21 cellular contexts compared by ENCODE assay signal in the genomic region with DNA sequence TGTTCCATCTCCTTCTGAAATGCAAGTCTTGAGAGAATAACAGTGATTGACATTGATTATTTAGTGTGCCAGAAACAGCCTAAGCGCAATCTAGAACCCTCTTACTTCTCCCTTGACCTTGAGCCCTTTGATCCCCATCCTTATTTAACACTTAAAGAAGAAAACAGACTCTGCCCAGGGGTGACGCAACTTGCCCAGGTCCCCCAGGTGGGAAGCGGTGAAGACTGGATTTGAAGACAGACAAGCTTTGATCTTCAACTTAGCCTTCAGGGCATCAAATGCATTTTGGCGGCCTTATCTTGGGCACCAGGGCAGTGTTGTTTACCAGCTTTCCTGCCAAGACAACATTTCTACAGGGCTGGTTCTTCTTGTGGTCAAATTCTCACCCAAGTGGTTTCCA. TPM values are rescaled to one million over a fixed set of nuclear protein-coding genes. Genes with fewer than 3 reads are reported as not detected.
DNase-seq lines count a peak whose midpoint lies in the region; ATAC-seq and TF ChIP-seq lines count a peak whose summit lies in the region.
"Had no signal": no experiment of that assay in that cellular context is flagged by ENCODE, and none has a peak within 500 bp of the region (broad histone marks: within the 10 kb centered on the region; RNA-seq: fewer than 3 reads in every experiment).

No MANE protein-coding gene starts in this region.

- intact Hi-C loops in spleen (cut with DNase I; ENCODE audit: low total_unique reads), result no loop called here

- H3K27me3 ChIP-seq in spleen (replicated peaks in 1 of 7), result no peaks in the 10 kb centered on the region

- no peaks in the 10 kb centered on the region for H3K36me3 ChIP-seq in spleen
- H3K36me3 ChIP-seq: cardiac muscle cell had no signal

- peak overlapping the region; percentile 75 for H3K27ac Mint-ChIP-seq in activated CD4-positive, alpha-beta T cell treated with anti-CD3 and anti-CD28 coated beads, Interleukin-2, amount 10 ng/mL, durations not matched to agents 7 days and 5 days
- peak overlapping the region; percentile 92 to 99 (median 94) for H3K27ac Mint-ChIP-seq in IgD-negative memory B cell
- peak overlapping the region in 1 of 2 donors; percentile 79 for H3K27ac Mint-ChIP-seq in effector memory CD8-positive, alpha-beta T cell
- H3K27ac Mint-ChIP-seq: GM23338 had no signal

- 62 to 74% (median 68%) methylated on average over 4 of the region's 4 CpGs for WGBS in spleen, 5 donors

- no peak for ATAC-seq in effector memory CD8-positive, alpha-beta T cell (replicated peaks)
- ATAC-seq in GM19324 (IDR thresholded peaks at IDR 0.05; ENCODE audit: low FRiP score, unreplicated experiment), result no peak
- ATAC-seq: A549, GM23338 had no signal

- H3K27ac ChIP-seq in spleen, result peak overlapping the region; percentile 47 to 85 (median 77)
- H3K27ac ChIP-seq: A549, cardiac muscle cell had no signal

- peaks cover 2% of the 10 kb centered on the region for H3K36me3 Mint-ChIP-seq in activated CD4-positive, alpha-beta T cell treated with anti-CD3 and anti-CD28 coated beads, Interleukin-2, amount 10 ng/mL, durations not matched to agents 7 days and 5 days (ENCODE audit: low read depth)
- H3K36me3 Mint-ChIP-seq in IgD-negative memory B cell, result no peaks in the 10 kb centered on the region
- H3K36me3 Mint-ChIP-seq in effector memory CD8-positive, alpha-beta T cell (ENCODE audit: insufficient read depth), result no peaks in the 10 kb centered on the region

- H3K4me1 Mint-ChIP-seq in activated CD4-positive, alpha-beta T cell treated with anti-CD3 and anti-CD28 coated beads, Interleukin-2, amount 10 ng/mL, durations not matched to agents 7 days and 5 days, result peaks cover 53% of the 10 kb centered on the region
- H3K4me1 Mint-ChIP-seq in IgD-negative memory B cell, result peaks cover 50 to 81% (median 72%) of the 10 kb centered on the region in 3 donors
- H3K4me1 Mint-ChIP-seq in effector memory CD8-positive, alpha-beta T cell (ENCODE audit: low read depth in 2 of 2), result peaks cover 42 to 50% of the 10 kb centered on the region in 2 donors

- no peaks in the 10 kb centered on the region for H3K9me3 Mint-ChIP-seq in activated CD4-positive, alpha-beta T cell treated with anti-CD3 and anti-CD28 coated beads, Interleukin-2, amount 10 ng/mL, durations not matched to agents 7 days and 5 days
- no peaks in the 10 kb centered on the region for H3K9me3 Mint-ChIP-seq in IgD-negative memory B cell
- no peaks in the 10 kb centered on the region for H3K9me3 Mint-ChIP-seq in effector memory CD8-positive, alpha-beta T cell
- H3K9me3 Mint-ChIP-seq: activated naive CD8-positive, alpha-beta T cell treated with anti-CD3 and anti-CD28 coated beads, Interleukin-2, amount 10 ng/mL, durations not matched to agents 7 days and 5 days; GM23338 had no signal

- peaks cover 37 to 81% (median 70%) of the 10 kb centered on the region in 6 donors for H3K4me1 ChIP-seq in spleen
- H3K4me1 ChIP-seq: A549 had no signal

- CTCF ChIA-PET in activated CD4-positive, alpha-beta T cell treated with anti-CD3 and anti-CD28 coated beads, Interleukin-2, amount 10 ng/mL, durations not matched to agents 7 days and 5 days (lab: Charles Lee), result no interaction called here

- H3K9me3 ChIP-seq in spleen, result no peaks in the 10 kb centered on the region
- H3K9me3 ChIP-seq: A549 had no signal

- H3K27me3 Mint-ChIP-seq in activated CD4-positive, alpha-beta T cell treated with anti-CD3 and anti-CD28 coated beads, Interleukin-2, amount 10 ng/mL, durations not matched to agents 7 days and 5 days, result peaks cover 24% of the 10 kb centered on the region
- peaks cover 2% of the 10 kb centered on the region for H3K27me3 Mint-ChIP-seq in IgD-negative memory B cell
- no peaks in the 10 kb centered on the region for H3K27me3 Mint-ChIP-seq in effector memory CD8-positive, alpha-beta T cell

- DNase-seq in activated CD4-positive, alpha-beta T cell treated with anti-CD3 and anti-CD28 coated beads, Interleukin-2, amount 10 ng/mL, durations not matched to agents 7 days and 5 days, result no peak
- no peak for DNase-seq in activated CD4-positive, alpha-beta T cell treated with anti-CD3 and anti-CD28 coated beads for 4 hours
- no peak for DNase-seq in effector memory CD8-positive, alpha-beta T cell
- DNase-seq in spleen (peak; percentile 44), nucleus accumbens (lab: John Stamatoyannopoulos, UW) (no peak), Kasumi-1 (lab: John Stamatoyannopoulos, UW) (no peak)
- DNase-seq: activated naive CD8-positive, alpha-beta T cell treated with anti-CD3 and anti-CD28 coated beads, Interleukin-2, amount 10 ng/mL, durations not matched to agents 7 days and 5 days; NCI-H187 treated with DMSO at 0.1 percent for 48 hours; NCI-H526; stimulated activated CD4-positive, alpha-beta T cell treated with anti-CD3 and anti-CD28 coated beads, Interleukin-2, amount 100 ng/mL, for 48 hours; T-helper 9 cell had no signal

- POLR2A ChIA-PET in activated CD4-positive, alpha-beta T cell treated with anti-CD3 and anti-CD28 coated beads, Interleukin-2, amount 10 ng/mL, durations not matched to agents 7 days and 5 days (lab: Charles Lee), result no interaction called here

- no peak for TF ChIP-seq CTCF in spleen (IDR thresholded peaks at IDR 0.05 in 8 of 11, conservative IDR thresholded peaks at IDR 0.05 in 3 of 11)

- H3K4me3 Mint-ChIP-seq in activated CD4-positive, alpha-beta T cell treated with anti-CD3 and anti-CD28 coated beads, Interleukin-2, amount 10 ng/mL, durations not matched to agents 7 days and 5 days, result no peak overlapping the region
- H3K4me3 Mint-ChIP-seq in IgD-negative memory B cell, result peak overlapping the region; percentile 60 to 94 (median 84)
- peak overlapping the region; percentile 56 to 73 for H3K4me3 Mint-ChIP-seq in effector memory CD8-positive, alpha-beta T cell
- H3K4me3 Mint-ChIP-seq: GM23338 had no signal

- peak overlapping the region in 4 of 8 donors; percentile 1 to 56 (median 14) for H3K4me3 ChIP-seq in spleen
- H3K4me3 ChIP-seq: A549, cardiac muscle cell, GM23338 had no signal

- no peak for TF ChIP-seq POLR2A in spleen (IDR thresholded peaks at IDR 0.05)

RNA-seq across cellular contexts. Expression of a gene that starts 8.9 kb away (rescaled TPM):
- total RNA-seq in activated CD4-positive, alpha-beta T cell treated with anti-CD3 and anti-CD28 coated beads, Interleukin-2, amount 10 ng/mL, durations not matched to agents 7 days and 5 days, result 10 to 100 TPM; 21.5 to 24.6 TPM
- polyA plus RNA-seq in IgD-negative memory B cell (173 TPM), spleen (10 to 100 TPM; 67.0 to 93.6 (median 81.8) TPM)
- 100 to 1,000 TPM in 6 of 7 donors, 10 to 100 TPM in 1; 88.0 to 179 (median 143) TPM for total RNA-seq in spleen
- total RNA-seq: endothelial cell of umbilical vein had no signal
- polyA plus RNA-seq: endothelial cell of umbilical vein had no signal

RNA-seq across cellular contexts. Expression of a gene that starts 49.5 kb away (rescaled TPM):
- total RNA-seq in activated CD4-positive, alpha-beta T cell treated with anti-CD3 and anti-CD28 coated beads, Interleukin-2, amount 10 ng/mL, durations not matched to agents 7 days and 5 days, result not detected
- polyA plus RNA-seq in IgD-negative memory B cell (0.23 TPM), spleen (1 to 10 TPM in 1 of 3 donors, under 1 TPM in 2; 0.29 to 1.1 (median 0.72) TPM)
- 1 to 10 TPM in 3 of 7 donors, under 1 TPM in 3, not detected in 1; 0.42 to 2.2 (median 1.2) TPM for total RNA-seq in spleen
- total RNA-seq: activated naive CD8-positive, alpha-beta T cell treated with anti-CD3 and anti-CD28 coated beads, Interleukin-2, amount 10 ng/mL, durations not matched to agents 7 days and 5 days; endothelial cell of umbilical vein; glomerular endothelial cell; myocyte; pulmonary artery endothelial cell; RPMI7951 had no signal
- polyA plus RNA-seq: endothelial cell of umbilical vein had no signal
